1 cellular context compared by ENCODE assay signal in genomic region chr4:109994415-109994827, GRCh38.
TF ChIP-seq lines count a peak whose summit lies in the region.

No MANE protein-coding gene starts in this region.

TF ChIP-seq in GM12878, 131 proteins besides CTCF, POLR2A, EP300 and RAD21 (continued from another document):
- TF ChIP-seq ZBTB4 (CRISPR knock-in tag; IDR thresholded peaks at IDR 0.05): no peak
- TF ChIP-seq NR2C2 (IDR thresholded peaks at IDR 0.05; ENCODE audit: borderline replicate concordance, control insufficient read depth, insufficient read length, low read depth): no peak
